In the genomic region with DNA sequence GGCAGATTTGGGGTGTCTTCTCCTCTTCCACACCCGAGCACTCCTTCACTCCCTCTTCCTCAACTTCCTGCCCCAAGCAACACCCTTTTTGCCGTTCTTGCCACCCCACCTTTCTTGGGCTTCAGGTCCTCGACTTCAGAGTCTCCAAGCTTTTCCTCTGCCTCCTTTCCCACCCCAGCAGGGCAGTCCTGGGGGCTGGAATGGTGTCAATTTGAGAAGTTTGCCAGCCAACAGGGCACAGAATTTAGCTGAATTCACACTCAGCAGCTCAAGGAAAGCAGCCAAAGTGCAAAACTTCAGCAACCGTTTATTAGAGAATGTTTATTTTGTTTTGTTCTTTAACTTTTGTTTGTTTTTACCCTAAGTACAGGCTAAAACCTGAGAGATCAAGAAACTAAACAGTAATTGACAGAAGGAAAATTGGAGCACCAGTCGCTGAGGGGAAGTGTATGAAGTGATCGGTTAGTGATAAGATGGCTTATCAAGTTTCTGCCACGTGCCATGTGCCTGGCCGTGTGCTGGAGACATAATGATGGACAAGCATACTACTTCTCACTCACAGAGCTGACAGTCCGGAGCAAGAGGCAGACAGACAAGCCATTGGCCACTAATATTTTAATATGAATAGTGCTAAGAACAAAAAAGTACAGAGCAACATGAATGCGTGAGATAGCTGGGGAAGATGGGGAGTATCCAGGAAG, we compare ENCODE assay signal across 12 cellular contexts. TPM values are rescaled to one million over a fixed set of nuclear protein-coding genes. Genes with fewer than 3 reads are reported as not detected.
DNase-seq lines count a peak whose midpoint lies in the region; ATAC-seq and TF ChIP-seq lines count a peak whose summit lies in the region.
"Had no signal": no experiment of that assay in that cellular context is flagged by ENCODE, and none has a peak within 500 bp of the region (broad histone marks: within the 10 kb centered on the region; RNA-seq: fewer than 3 reads in every experiment).

No MANE protein-coding gene starts in this region.

- H3K4me1 ChIP-seq in HEK293 (ENCODE audit: control insufficient read depth, insufficient read depth, low read length) (no peaks in the 10 kb centered on the region), lower lobe of right lung (peaks cover 72% of the 10 kb centered on the region), stomach (peaks cover 30 to 84% (median 58%) of the 10 kb centered on the region in 4 donors)
- H3K4me1 ChIP-seq: SJCRH30 had no signal

- H3K27me3 ChIP-seq in lower lobe of right lung (ENCODE audit: low read depth) (no peaks in the 10 kb centered on the region), stomach (no peaks in the 10 kb centered on the region), H7 (ENCODE audit: control insufficient read depth, insufficient read depth, low read length) (peaks cover 8% of the 10 kb centered on the region)

- intact Hi-C loops in lower lobe of right lung (cut with DNase I), result no loop called here
- intact Hi-C loops in stomach (cut with DNase I; ENCODE audit: low total_unique reads), result no loop called here

- TF ChIP-seq CTCF in HEK293 (tag by site-specific recombination; IDR thresholded peaks at IDR 0.05) (no peak), lower lobe of right lung (IDR thresholded peaks at IDR 0.05) (no peak), stomach (IDR thresholded peaks at IDR 0.05) (no peak), GM10248 (IDR thresholded peaks at IDR 0.05; ENCODE audit: control extremely low read depth, extremely low read depth, low read depth, missing control alignments) (no peak)

- 22 to 35% (median 28%) methylated on average over 10 of the region's 10 CpGs for WGBS in stomach, 5 donors

- CTCF ChIA-PET in HEK293 (lab: Yijun Ruan, JAX), result interaction anchor here (0.9 kb wide), 1 partner anchor 43 kb away, joined by 3 read pairs; no protein-coding TSS in a partner anchor
- CTCF ChIA-PET in GM10248 (lab: Yijun Ruan, JAX), result interaction anchor here (1.1 to 2.0 kb wide), 2 partner anchors 40 to 77 kb away, joined by 4 to 7 read pairs; no protein-coding TSS in a partner anchor

- POLR2A ChIA-PET in HEK293 (lab: Yijun Ruan, JAX) (no interaction called here), GM10248 (lab: Yijun Ruan, JAX) (no interaction called here)

- no peak for ATAC-seq in lower lobe of right lung
- ATAC-seq: esophagus mucosa had no signal

- DNase-seq in caudate nucleus (lab: John Stamatoyannopoulos, UW), result no peak
- no peak for DNase-seq in lower lobe of right lung
- DNase-seq in stomach, result no peak
- no peak for DNase-seq in epidermal melanocyte (ENCODE audit: insufficient read length, low spot score)
- no peak for DNase-seq in GM10248 (ENCODE audit: extremely low spot score)
- no peak for DNase-seq in iPS-NIHi11 (ENCODE audit: low spot score)
- DNase-seq in H7, result no peak
- DNase-seq: amniotic stem cell, NCI-H1105, SJCRH30 had no signal

- H3K9me3 ChIP-seq in HEK293 (ENCODE audit: control insufficient read depth, insufficient read depth, low read depth, low read length), result no peaks in the 10 kb centered on the region
- H3K9me3 ChIP-seq in lower lobe of right lung, result no peaks in the 10 kb centered on the region
- H3K9me3 ChIP-seq in stomach, result no peaks in the 10 kb centered on the region
- H3K9me3 ChIP-seq: SJCRH30 had no signal

- no peak overlapping the region for H3K27ac ChIP-seq in HEK293 (ENCODE audit: extremely low read depth, low read depth, low read length)
- peak overlapping the region; percentile 31 for H3K27ac ChIP-seq in caudate nucleus (ENCODE audit: low read depth, low read length)
- H3K27ac ChIP-seq in lower lobe of right lung, result peak overlapping the region; percentile 63
- peak overlapping the region in 4 of 5 donors; percentile 1 to 80 (median 42) for H3K27ac ChIP-seq in stomach
- H3K27ac ChIP-seq: SJCRH30 had no signal

- H3K36me3 ChIP-seq in HEK293 (ENCODE audit: control insufficient read depth in 2 of 2, insufficient read depth in 1 of 2, low read length in 2 of 2), result no peaks in the 10 kb centered on the region
- H3K36me3 ChIP-seq in lower lobe of right lung, result no peaks in the 10 kb centered on the region
- H3K36me3 ChIP-seq in stomach, result no peaks in the 10 kb centered on the region
- no peaks in the 10 kb centered on the region for H3K36me3 ChIP-seq in H7 (replicated peaks; ENCODE audit: control insufficient read depth, insufficient read depth, low read length)
- H3K36me3 ChIP-seq: SJCRH30 had no signal

- no peak overlapping the region for H3K4me3 ChIP-seq in HEK293 (ENCODE audit: low read depth, low read length)
- no peak overlapping the region for H3K4me3 ChIP-seq in lower lobe of right lung
- no peak overlapping the region for H3K4me3 ChIP-seq in stomach
- no peak overlapping the region for H3K4me3 ChIP-seq in H7 (ENCODE audit: insufficient read depth, low read depth, low read length)
- H3K4me3 ChIP-seq: SJCRH30 had no signal

- no peak for TF ChIP-seq POLR2A in stomach (IDR thresholded peaks at IDR 0.05)

- TF ChIP-seq EP300 in stomach (IDR thresholded peaks at IDR 0.05), result no peak

TF ChIP-seq in HEK293, 187 proteins besides CTCF, POLR2A, EP300 and RAD21:
- TF ChIP-seq WT1 (tag by site-specific recombination; IDR thresholded peaks at IDR 0.05), result no peak
- peak; percentile 39; the same call in 1 of the 2 replicates for TF ChIP-seq SP7 (tag by site-specific recombination; IDR thresholded peaks at IDR 0.05)

RNA-seq across cellular contexts. Expression of gene AHNAK, which starts 44.4 kb away (rescaled TPM):
- total RNA-seq in lower lobe of right lung (809 TPM), stomach (100 to 1,000 TPM; 550 to 693 (median 622) TPM)
- polyA plus RNA-seq in stomach, result 10 to 100 TPM; 37.4 to 76.8 (median 60.3) TPM
- 8.3 and 11.2 TPM in 2 replicates for total RNA-seq in H7 (2014; rRNA removed; shearing (Covaris generic))

Comparison
In these comparisons a context has a peak if more than half of its experiments do, and no peak if none do; other contexts are left out.
1. RNA of gene AHNAK, which starts 44.4 kb away (total RNA-seq): 809 TPM in lower lobe of right lung (single experiment) and 550 to 693 TPM in stomach; 8.3 to 11.2 TPM in H7; every median in the first group is over 10 times any median in the second.